Comparison of ENCODE assay signal across 1 cellular context in genomic region chr13:49308104-49308875, GRCh38.
TF ChIP-seq lines count a peak whose summit lies in the region.

No MANE protein-coding gene starts in this region.

TF ChIP-seq in IMR-90, 13 proteins besides CTCF, POLR2A, EP300 and RAD21 (continued from another document):
- no peak for TF ChIP-seq MXI1 (IDR thresholded peaks at IDR 0.05; ENCODE audit: borderline replicate concordance, low read depth, low read length)
- no peak for TF ChIP-seq CHD1 (IDR thresholded peaks at IDR 0.05; ENCODE audit: low read depth, low read length)
- no peak for TF ChIP-seq MAFK (IDR thresholded peaks at IDR 0.05; ENCODE audit: low read depth, low read length)
- no peak for TF ChIP-seq CEBPB (IDR thresholded peaks at IDR 0.05; ENCODE audit: low read depth, low read length)
- no peak for TF ChIP-seq NFE2L2 (IDR thresholded peaks at IDR 0.05; ENCODE audit: low read depth, low read length)
- TF ChIP-seq MAZ (IDR thresholded peaks at IDR 0.05; ENCODE audit: borderline replicate concordance, low read depth, low read length): no peak
- TF ChIP-seq FOS (IDR thresholded peaks at IDR 0.05; ENCODE audit: low read depth, low read length): no peak
